ENCODE assay signal across 11 cellular contexts in genomic region chr4:88017516-88018302, GRCh38. TPM values are rescaled to one million over a fixed set of nuclear protein-coding genes. Genes with fewer than 3 reads are reported as not detected.
A peak's percentile ranks its signal among the peaks of the same experiment; 100 is the strongest.
DNase-seq lines count a peak whose midpoint lies in the region; ATAC-seq and TF ChIP-seq lines count a peak whose summit lies in the region.
"Had no signal": no experiment of that assay in that cellular context is flagged by ENCODE, and none has a peak within 500 bp of the region (broad histone marks: within the 10 kb centered on the region; RNA-seq: fewer than 3 reads in every experiment).

No MANE protein-coding gene starts in this region.

- H3K9me3 ChIP-seq in RWPE2 (ENCODE audit: severe bottlenecking) = no peaks in the 10 kb centered on the region

- H3K9me3 Mint-ChIP-seq in nephron = no peaks in the 10 kb centered on the region
- H3K9me3 Mint-ChIP-seq: immature natural killer cell had no signal

- H3K27ac ChIP-seq in RWPE2 (ENCODE audit: poor library complexity, severe bottlenecking) (peak overlapping the region; percentile 58), substantia nigra (ENCODE audit: low read depth, low read length, poor library complexity, severe bottlenecking) (no peak overlapping the region)

- DNase-seq in AG04449 (ENCODE audit: low read depth, low spot score) = peak; percentile 88
- DNase-seq in RWPE2 (ENCODE audit: low spot score) = no peak
- DNase-seq in fibroblast of gingiva (ENCODE audit: low read depth) = peak; percentile 95
- DNase-seq in substantia nigra (lab: John Stamatoyannopoulos, UW) = no peak
- DNase-seq in activated T-cell treated with anti-CD3 and anti-CD28 coated beads for 4 hours = no peak
- no peak for DNase-seq in left colon
- DNase-seq in mesenteric fat pad (ENCODE audit: low spot score) = no peak
- DNase-seq: immature natural killer cell; stimulated activated CD8-positive, alpha-beta memory T cell treated with anti-CD3 and anti-CD28 coated beads, Interleukin-4, amount 100 ng/mL, for 48 hours had no signal

- peaks cover 30% of the 10 kb centered on the region for H3K36me3 ChIP-seq in RWPE2 (ENCODE audit: low read depth)

- peak overlapping the region; percentile 37 to 86 (median 52) for H3K27ac Mint-ChIP-seq in nephron
- H3K27ac Mint-ChIP-seq: immature natural killer cell had no signal

- H3K27me3 ChIP-seq in RWPE2 (ENCODE audit: insufficient read depth, poor library complexity, severe bottlenecking) = no peaks in the 10 kb centered on the region
- H3K27me3 ChIP-seq: BLaER1 treated with 17β-estradiol and CSF1 and Interleukin-3, amounts not matched to agents 10 nM and 100 nM had no signal

- TF ChIP-seq CTCF in AG04449 (IDR thresholded peaks at IDR 0.05; ENCODE audit: insufficient read depth, low read length, missing control alignments) (no peak), RWPE2 (IDR thresholded peaks at IDR 0.05; ENCODE audit: poor library complexity, severe bottlenecking) (no peak), nephron (IDR thresholded peaks at IDR 0.05; ENCODE audit: unreplicated experiment in 3 of 3) (no peak)

- H3K36me3 Mint-ChIP-seq in nephron (ENCODE audit: low read depth) = peaks cover 29% of the 10 kb centered on the region

- H3K27me3 Mint-ChIP-seq in nephron (ENCODE audit: low read depth) = peaks cover 7% of the 10 kb centered on the region

- peaks cover 20% of the 10 kb centered on the region for H3K4me1 Mint-ChIP-seq in nephron

- H3K4me1 ChIP-seq in RWPE2 (ENCODE audit: insufficient read depth, poor library complexity, severe bottlenecking) = peaks cover 15% of the 10 kb centered on the region

- intact Hi-C loops in left colon (cut with DNase I, micrococcal nuclease) = no loop called here

- H3K4me3 ChIP-seq in AG04449 (ENCODE audit: low read depth, low read length) (no peak overlapping the region), RWPE2 (ENCODE audit: severe bottlenecking) (no peak overlapping the region)
- H3K4me3 ChIP-seq: BLaER1 treated with 17β-estradiol and CSF1 and Interleukin-3, amounts not matched to agents 10 nM and 100 nM had no signal

- CTCF ChIA-PET in AG04449 (lab: Yijun Ruan, JAX) = interaction anchor here (1.8 kb wide), 1 partner anchor 15 kb away, joined by 5 read pairs; no protein-coding TSS in a partner anchor

- peak; percentile 98 for ATAC-seq in RWPE2 (ENCODE audit: low read depth)
- no peak for ATAC-seq in left colon

- POLR2A ChIA-PET in AG04449 (lab: Yijun Ruan, JAX) = no interaction called here

- no peak overlapping the region for H3K4me3 Mint-ChIP-seq in nephron
- H3K4me3 Mint-ChIP-seq: immature natural killer cell had no signal

RNA-seq across cellular contexts. Expression of gene PKD2, which starts 10.3 kb away (rescaled TPM):
- total RNA-seq in left colon (10 to 100 TPM in 1 of 2 donors, 1 to 10 TPM in 1; 5.4 to 11.4 TPM), mesenteric fat pad (54.3 TPM)

RNA-seq across cellular contexts. Expression of gene SPP1, which starts 42.2 kb away (rescaled TPM):
- total RNA-seq in left colon (1 to 10 TPM; 3.7 to 7.6 TPM), mesenteric fat pad (636 TPM)

Comparison
In these comparisons a context has a peak if more than half of its experiments do, and no peak if none do; other contexts are left out.
1. DNase-seq: peak in AG04449 (single experiment) and fibroblast of gingiva (single experiment); none in RWPE2 (single experiment), substantia nigra (0 of 49), activated T-cell treated with anti-CD3 and anti-CD28 coated beads for 4 hours (single experiment), left colon (0 of 2) and mesenteric fat pad (single experiment).
2. RNA of gene SPP1, which starts 42.2 kb away (total RNA-seq): 636 TPM in mesenteric fat pad (single experiment); 3.7 to 7.6 TPM in left colon; every median in the first group is over 10 times any median in the second.